In the genomic region with DNA sequence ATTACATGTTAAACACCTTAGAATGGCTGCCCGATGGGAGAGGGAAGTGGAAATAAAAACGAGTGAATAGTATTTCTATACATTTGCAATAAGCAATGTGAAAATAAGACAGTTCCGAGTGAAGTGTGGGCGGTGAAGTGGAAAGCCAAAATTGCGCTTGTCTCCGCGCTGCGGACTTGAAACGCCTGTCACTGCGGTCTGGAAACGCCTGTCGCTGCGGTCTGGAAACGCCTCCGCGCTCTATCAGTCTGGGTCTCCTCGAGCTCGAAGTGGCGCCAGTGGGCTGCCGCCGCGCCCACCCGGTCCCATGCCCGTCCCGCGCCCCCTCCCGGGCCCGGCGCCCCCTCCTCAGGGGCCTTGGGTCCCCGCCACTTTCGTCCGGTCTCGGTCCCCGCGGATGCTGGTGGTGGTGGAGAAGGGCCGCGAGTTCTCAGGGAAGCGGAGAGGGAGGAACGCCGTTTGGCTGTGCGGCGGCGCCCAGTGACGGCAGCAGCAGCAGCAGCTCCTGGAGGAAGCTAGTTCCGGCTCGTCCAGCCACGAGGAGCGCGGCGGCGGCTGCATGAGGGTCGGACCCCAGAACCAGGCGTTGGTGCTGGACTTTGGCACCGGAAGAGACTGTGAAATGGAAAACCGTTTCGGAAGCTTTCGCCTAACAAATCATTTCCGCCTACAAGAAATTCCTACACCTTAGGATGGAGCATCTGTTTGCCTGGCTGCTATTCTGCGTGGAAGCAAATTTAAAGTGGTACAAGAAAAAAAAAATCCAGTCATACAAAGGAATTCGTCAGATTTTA, we compare ENCODE assay signal across 8 cellular contexts. TPM values are rescaled to one million over a fixed set of nuclear protein-coding genes. Genes with fewer than 3 reads are reported as not detected.
DNase-seq lines count a peak whose midpoint lies in the region; ATAC-seq and TF ChIP-seq lines count a peak whose summit lies in the region.

No MANE protein-coding gene starts in this region.

- H3K4me1 ChIP-seq in ovary (ENCODE audit: insufficient read depth): no peaks in the 10 kb centered on the region

- peaks cover 38% of the 10 kb centered on the region for H3F3A ChIP-seq in SU-DHL-6 (ENCODE audit: insufficient read depth)

- peak overlapping the region; percentile 76 for H3K9ac ChIP-seq in SU-DHL-6 (ENCODE audit: low read length)

- intact Hi-C loops in cardiac septum (cut with DNase I) (loop anchor here (5.0 kb wide), 2 partner anchors 76 to 121 kb away; a partner anchor contains a TSS), ovary (cut with DNase I) (loop anchor here in 1 of 4 donors (5.0 kb wide), 1 partner anchor 76 kb away; a partner anchor contains a TSS)

- H3K79me2 ChIP-seq in SU-DHL-6 (ENCODE audit: insufficient read depth, low read length): peaks cover 56% of the 10 kb centered on the region

- peaks cover 10% of the 10 kb centered on the region; the same call in 1 of the 2 replicates for H4K20me1 ChIP-seq in SU-DHL-6 (ENCODE audit: low read depth, low read length)

- H3K9me3 ChIP-seq in SU-DHL-6 (ENCODE audit: insufficient read depth, low read length) (no peaks in the 10 kb centered on the region), ovary (no peaks in the 10 kb centered on the region)

- peak overlapping the region; percentile 77 for H3K4me2 ChIP-seq in SU-DHL-6 (ENCODE audit: low read depth, low read length, poor library complexity, severe bottlenecking)

- peaks cover 22% of the 10 kb centered on the region for H3K36me3 Mint-ChIP-seq in activated naive CD8-positive, alpha-beta T cell treated with anti-CD3 and anti-CD28 coated beads, Interleukin-2, amount 50 U/mL, for 24 hours (ENCODE audit: low read depth)
- peaks cover 10% of the 10 kb centered on the region for H3K36me3 Mint-ChIP-seq in type B pancreatic cell

- TF ChIP-seq EP300 in ovary (IDR thresholded peaks at IDR 0.05): no peak

- H2AFZ ChIP-seq in SU-DHL-6 (ENCODE audit: low read depth, low read length, severe bottlenecking): peak overlapping the region; percentile 70

- H3K4me3 ChIP-seq in AG10803 (ENCODE audit: low read length) (peak overlapping the region; percentile 68), NB4 (ENCODE audit: low read depth, low read length) (peak overlapping the region; percentile 86), SU-DHL-6 (ENCODE audit: insufficient read depth, low read length, poor library complexity, severe bottlenecking) (peak overlapping the region; percentile 79), ovary (peak overlapping the region; percentile 67)

- peak overlapping the region; percentile 94 for H3K27ac Mint-ChIP-seq in activated naive CD8-positive, alpha-beta T cell treated with anti-CD3 and anti-CD28 coated beads, Interleukin-2, amount 50 U/mL, for 24 hours
- H3K27ac Mint-ChIP-seq in type B pancreatic cell: peak overlapping the region; percentile 93

- no peaks in the 10 kb centered on the region for H3K9me3 Mint-ChIP-seq in activated naive CD8-positive, alpha-beta T cell treated with anti-CD3 and anti-CD28 coated beads, Interleukin-2, amount 50 U/mL, for 24 hours
- H3K9me3 Mint-ChIP-seq in type B pancreatic cell: peaks cover 5% of the 10 kb centered on the region

- WGBS in ovary, 3 donors: 0 to 1% (median 1%) methylated on average over 57 to 60 of the region's 60 CpGs

- H3K9me2 ChIP-seq in SU-DHL-6 (replicated peaks; ENCODE audit: insufficient read depth, low read length): no peaks in the 10 kb centered on the region

- peak; percentile 38 for ATAC-seq in GM19372 (IDR thresholded peaks at IDR 0.05; ENCODE audit: low read depth, unreplicated experiment)
- ATAC-seq in activated naive CD8-positive, alpha-beta T cell treated with anti-CD3 and anti-CD28 coated beads, Interleukin-2, amount 50 U/mL, for 24 hours: peak; percentile 47

- H3K27me3 ChIP-seq in SU-DHL-6 (ENCODE audit: low read length) (no peaks in the 10 kb centered on the region), ovary (no peaks in the 10 kb centered on the region)

- TF ChIP-seq POLR2A in NB4 (IDR thresholded peaks at IDR 0.05; ENCODE audit: extremely low read depth, insufficient read length): peak; percentile 59
- peak; percentile 42 for TF ChIP-seq POLR2A in ovary (IDR thresholded peaks at IDR 0.05)

- TF ChIP-seq CTCF in AG10803 (conservative IDR thresholded peaks at IDR 0.05; ENCODE audit: low read length) (no peak), NB4 (IDR thresholded peaks at IDR 0.05; ENCODE audit: low read depth, low read length) (no peak), SU-DHL-6 (IDR thresholded peaks at IDR 0.05; ENCODE audit: insufficient read depth, low read length, poor library complexity, severe bottlenecking) (no peak), ovary (IDR thresholded peaks at IDR 0.05) (peak in 1 of 3 donors; percentile 20), type B pancreatic cell (conservative IDR thresholded peaks at IDR 0.05) (no peak)

- H3K4me3 Mint-ChIP-seq in activated naive CD8-positive, alpha-beta T cell treated with anti-CD3 and anti-CD28 coated beads, Interleukin-2, amount 50 U/mL, for 24 hours: peak overlapping the region; percentile 92
- peak overlapping the region; percentile 92 for H3K4me3 Mint-ChIP-seq in type B pancreatic cell

- peaks cover 39% of the 10 kb centered on the region for H3K4me1 Mint-ChIP-seq in activated naive CD8-positive, alpha-beta T cell treated with anti-CD3 and anti-CD28 coated beads, Interleukin-2, amount 50 U/mL, for 24 hours
- peaks cover 14% of the 10 kb centered on the region for H3K4me1 Mint-ChIP-seq in type B pancreatic cell (ENCODE audit: unreplicated experiment)

- DNase-seq in AG10803 (ENCODE audit: low read depth) (peak; percentile 76), NB4 (ENCODE audit: low read depth) (peak; percentile 88), cardiac septum (ENCODE audit: low spot score) (peak; percentile 89), ovary (peak; percentile 70 to 83 (median 76)), type B pancreatic cell (ENCODE audit: extremely low spot score, unreplicated experiment) (peak; percentile 78)
- peak; percentile 75 for DNase-seq in activated naive CD8-positive, alpha-beta T cell treated with anti-CD3 and anti-CD28 coated beads, Interleukin-2, amount 50 U/mL, for 24 hours

- H3K27me3 Mint-ChIP-seq in activated naive CD8-positive, alpha-beta T cell treated with anti-CD3 and anti-CD28 coated beads, Interleukin-2, amount 50 U/mL, for 24 hours: no peaks in the 10 kb centered on the region
- H3K27me3 Mint-ChIP-seq in type B pancreatic cell: peaks cover 37% of the 10 kb centered on the region

- peak overlapping the region; percentile 89 for H3K27ac ChIP-seq in SU-DHL-6 (ENCODE audit: low read depth, low read length)
- H3K27ac ChIP-seq in ovary: peak overlapping the region; percentile 83 to 90

- H3K36me3 ChIP-seq in SU-DHL-6 (ENCODE audit: low read length) (peaks cover 19% of the 10 kb centered on the region), ovary (no peaks in the 10 kb centered on the region)

RNA-seq across cellular contexts. Expression of a gene that starts 1.8 kb away (rescaled TPM):
- total RNA-seq in cardiac septum (2.0 TPM), ovary (1 to 10 TPM; 2.4 to 7.7 (median 4.0) TPM), type B pancreatic cell (ENCODE audit: low replicate concordance) (6.0 and 12.3 TPM in 2 replicates)
- 1 to 10 TPM in 1 of 2 donors, under 1 TPM in 1; 0.75 to 3.5 TPM for polyA plus RNA-seq in ovary

RNA-seq across cellular contexts. Expression of a gene that starts 35.0 kb away (rescaled TPM):
- 9.8 TPM for total RNA-seq in cardiac septum
- under 1 TPM in 6 of 7 donors, not detected in 1; 0.35 to 0.92 (median 0.61) TPM for total RNA-seq in ovary
- under 1 TPM in 1 of 2 donors, not detected in 1; 0.31 TPM for polyA plus RNA-seq in ovary
- total RNA-seq in type B pancreatic cell (ENCODE audit: low replicate concordance): 18.6 and 25.4 TPM in 2 replicates

Comparison
In these comparisons a context has a peak if more than half of its experiments do, and no peak if none do; other contexts are left out.
1. Peak in every context shown above with its lines: DNase-seq, ATAC-seq, H3K4me3 ChIP-seq and H3K27ac ChIP-seq.